11 cellular contexts compared by ENCODE assay signal in the genomic region with DNA sequence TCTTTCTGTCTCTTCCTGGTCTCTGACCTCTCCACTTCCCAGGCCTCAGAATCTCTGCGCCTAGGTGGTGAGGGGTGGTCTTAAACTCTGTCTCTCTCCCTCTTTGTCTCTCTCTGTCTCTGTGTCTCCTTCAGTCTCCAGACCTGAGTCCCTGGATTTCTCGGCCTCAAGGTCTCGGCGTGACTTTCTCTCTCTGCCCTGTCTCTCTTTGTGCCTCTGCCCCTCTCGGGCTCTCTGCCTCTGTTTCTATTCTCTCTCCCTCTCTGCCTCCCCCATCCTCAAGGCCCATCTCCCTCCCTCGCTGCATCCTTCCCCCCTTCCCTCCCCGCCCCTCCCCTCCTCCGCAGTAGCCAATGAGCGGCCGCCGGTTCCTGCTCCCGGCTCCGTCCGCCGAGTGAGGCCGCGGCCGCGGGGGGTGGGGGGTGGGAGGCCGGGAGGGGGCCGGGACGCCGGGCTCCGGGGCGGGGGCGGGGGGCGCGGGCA. TPM values are rescaled to one million over a fixed set of nuclear protein-coding genes. Genes with fewer than 3 reads are reported as not detected.
DNase-seq lines count a peak whose midpoint lies in the region; ATAC-seq and TF ChIP-seq lines count a peak whose summit lies in the region.
"Had no signal": no experiment of that assay in that cellular context is flagged by ENCODE, and none has a peak within 500 bp of the region (broad histone marks: within the 10 kb centered on the region; RNA-seq: fewer than 3 reads in every experiment).

A gene with protein sequence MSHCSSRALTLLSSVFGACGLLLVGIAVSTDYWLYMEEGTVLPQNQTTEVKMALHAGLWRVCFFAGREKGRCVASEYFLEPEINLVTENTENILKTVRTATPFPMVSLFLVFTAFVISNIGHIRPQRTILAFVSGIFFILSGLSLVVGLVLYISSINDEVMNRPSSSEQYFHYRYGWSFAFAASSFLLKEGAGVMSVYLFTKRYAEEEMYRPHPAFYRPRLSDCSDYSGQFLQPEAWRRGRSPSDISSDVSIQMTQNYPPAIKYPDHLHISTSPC (plus strand): TSS at position 346 of the 483 bp plus-strand sequence. CDS start 3,554 bp downstream, outside the sequence.

- H3K4me3 Mint-ChIP-seq in CD8-positive, alpha-beta memory T cell: peak within 1 kb of the TSS; percentile 27 to 67 (median 54)

- peak within 1 kb of the TSS; percentile 67 for H3K9ac ChIP-seq in SK-N-SH

- peak within 1 kb of the TSS; percentile 83 for H2AFZ ChIP-seq in SK-N-SH (ENCODE audit: low read depth)

- H3K9me3 ChIP-seq in CD8-positive, alpha-beta memory T cell (ENCODE audit: low read length): no peaks in the 10 kb centered on the region
- H3K9me3 ChIP-seq in SK-N-SH: no peaks in the 10 kb centered on the region
- H3K9me3 ChIP-seq: body of pancreas had no signal

- no peaks in the 10 kb centered on the region for H3K36me3 ChIP-seq in CD8-positive, alpha-beta memory T cell (ENCODE audit: insufficient read depth, low read length)
- peaks cover 0 to 3% of the 10 kb centered on the region in 2 experiments for H3K36me3 ChIP-seq in SK-N-SH (replicated peaks in 1 of 2; ENCODE audit: control insufficient read depth in 1 of 2, insufficient read depth in 2 of 2, low read length in 1 of 2)

- no peaks in the 10 kb centered on the region for H3K9me2 ChIP-seq in SK-N-SH

- no peak for TF ChIP-seq EP300 in SK-N-SH (IDR thresholded peaks at IDR 0.05; ENCODE audit: borderline replicate concordance in 1 of 2, low read depth in 1 of 2, low read length in 1 of 2)

- H3K27me3 Mint-ChIP-seq in CD8-positive, alpha-beta memory T cell: peaks cover 56 to 77% of the 10 kb centered on the region in 2 donors

- H3K27ac ChIP-seq in CD8-positive, alpha-beta memory T cell (ENCODE audit: low read depth, low read length): no peak within 1 kb of the TSS
- H3K27ac ChIP-seq in SK-N-SH (ENCODE audit: low read depth in 2 of 2, low read length in 1 of 2): peak within 1 kb of the TSS; percentile 29 to 77; a peak in 3 of 4 replicates
- H3K27ac ChIP-seq: body of pancreas had no signal

- H3F3A ChIP-seq in SK-N-SH (replicated peaks; ENCODE audit: insufficient read depth): peaks cover 7% of the 10 kb centered on the region

- H3K4me1 ChIP-seq in CD8-positive, alpha-beta memory T cell (ENCODE audit: insufficient read depth, low read length): peaks cover 18% of the 10 kb centered on the region
- H3K4me1 ChIP-seq in SK-N-SH (ENCODE audit: control insufficient read depth in 1 of 2, insufficient read depth in 2 of 2, low read depth in 1 of 2, low read length in 1 of 2): peaks cover 0 to 20% of the 10 kb centered on the region in 2 experiments; a peak in 1 of 4 replicates

- no peak for TF ChIP-seq RAD21 in SK-N-SH (IDR thresholded peaks at IDR 0.05; ENCODE audit: low read length)

- H3K27ac Mint-ChIP-seq in CD8-positive, alpha-beta memory T cell: peak within 1 kb of the TSS in 2 of 8 donors; percentile 35 to 91

- peaks cover 36% of the 10 kb centered on the region for H3K27me3 ChIP-seq in CD8-positive, alpha-beta memory T cell (ENCODE audit: insufficient read depth, low read length, poor library complexity, severe bottlenecking)
- H3K27me3 ChIP-seq in SK-N-SH (ENCODE audit: insufficient read depth): peaks cover 19% of the 10 kb centered on the region

- CTCF ChIA-PET in CD8-positive, alpha-beta memory T cell (lab: Charles Lee): no interaction called here
- CTCF ChIA-PET in SK-N-SH (lab: Yijun Ruan, JAX): interaction anchor here (0.6 to 3.2 kb wide), 3 partner anchors 25 to 121 kb away, joined by 3 to 47 read pairs (median 11); no protein-coding TSS in a partner anchor

- H3K9me3 Mint-ChIP-seq in CD8-positive, alpha-beta memory T cell: peaks cover 0 to 3% (median 0%) of the 10 kb centered on the region in 5 donors

- peaks cover 0 to 2% (median 0%) of the 10 kb centered on the region in 3 donors for H3K36me3 Mint-ChIP-seq in CD8-positive, alpha-beta memory T cell

- H3K4me2 ChIP-seq in SK-N-SH: peak within 1 kb of the TSS; percentile 96

- POLR2A ChIA-PET in CD8-positive, alpha-beta memory T cell (lab: Charles Lee): no interaction called here
- POLR2A ChIA-PET in SK-N-SH (lab: Yijun Ruan, JAX): no interaction called here

- H4K20me1 ChIP-seq in SK-N-SH (ENCODE audit: insufficient read depth): peaks cover 22% of the 10 kb centered on the region

- under 1% methylated on average over 23 of the region's 28 CpGs for WGBS in SK-N-SH (ENCODE audit: low lambda C conversion rate)

- no peak within 1 kb of the TSS for H3K4me3 ChIP-seq in CD8-positive, alpha-beta memory T cell (ENCODE audit: low read length)
- H3K4me3 ChIP-seq in SK-N-SH (ENCODE audit: low read depth in 2 of 2, low read length in 1 of 2) (peak within 1 kb of the TSS; percentile 82 to 98), fibroblast of pulmonary artery (replicated peaks; ENCODE audit: low read depth, low read length) (peak within 1 kb of the TSS; percentile 68)
- H3K4me3 ChIP-seq: body of pancreas had no signal

- ATAC-seq in GM21576 (IDR thresholded peaks at IDR 0.05; ENCODE audit: unreplicated experiment) (no peak), GM18868 (IDR thresholded peaks at IDR 0.05; ENCODE audit: unreplicated experiment) (no peak)
- ATAC-seq: left colon had no signal

- H3K4me1 Mint-ChIP-seq in CD8-positive, alpha-beta memory T cell: peaks cover 33 to 49% (median 36%) of the 10 kb centered on the region in 3 donors

- no peak for DNase-seq in CD8-positive, alpha-beta memory T cell
- peak; percentile 94 for DNase-seq in SK-N-SH
- peak; percentile 26 for DNase-seq in fibroblast of pulmonary artery (ENCODE audit: low read depth)
- DNase-seq in occipital lobe (lab: John Stamatoyannopoulos, UW): peak; percentile 64
- DNase-seq in AML-193 (lab: John Stamatoyannopoulos, UW): no peak
- DNase-seq in epidermal melanocyte (ENCODE audit: insufficient read length, low spot score): no peak
- DNase-seq: body of pancreas, left colon, NCI-H510A treated with DMSO at 0.1 percent for 48 hours had no signal

- TF ChIP-seq CTCF in SK-N-SH (IDR thresholded peaks at IDR 0.05) (no peak), fibroblast of pulmonary artery (IDR thresholded peaks at IDR 0.05; ENCODE audit: low read length, missing control alignments) (no peak)

- H3K79me2 ChIP-seq in SK-N-SH (ENCODE audit: insufficient read depth): peaks cover 16% of the 10 kb centered on the region

TF ChIP-seq in SK-N-SH, 30 proteins besides CTCF, POLR2A, EP300 and RAD21:
- TF ChIP-seq POLR2AphosphoS5 (IDR thresholded peaks at IDR 0.05; ENCODE audit: low read depth, low read length) (0 out of 2 replicates have a peak, but pooled peaks have one; percentile 16), CHD2 (IDR thresholded peaks at IDR 0.05; ENCODE audit: low read length, partially characterized antibody) (no peak), RFX5 (IDR thresholded peaks at IDR 0.05; ENCODE audit: low read length) (no peak), RCOR1 (IDR thresholded peaks at IDR 0.05; ENCODE audit: low read length) (no peak)
- TF ChIP-seq, protein P1, sequence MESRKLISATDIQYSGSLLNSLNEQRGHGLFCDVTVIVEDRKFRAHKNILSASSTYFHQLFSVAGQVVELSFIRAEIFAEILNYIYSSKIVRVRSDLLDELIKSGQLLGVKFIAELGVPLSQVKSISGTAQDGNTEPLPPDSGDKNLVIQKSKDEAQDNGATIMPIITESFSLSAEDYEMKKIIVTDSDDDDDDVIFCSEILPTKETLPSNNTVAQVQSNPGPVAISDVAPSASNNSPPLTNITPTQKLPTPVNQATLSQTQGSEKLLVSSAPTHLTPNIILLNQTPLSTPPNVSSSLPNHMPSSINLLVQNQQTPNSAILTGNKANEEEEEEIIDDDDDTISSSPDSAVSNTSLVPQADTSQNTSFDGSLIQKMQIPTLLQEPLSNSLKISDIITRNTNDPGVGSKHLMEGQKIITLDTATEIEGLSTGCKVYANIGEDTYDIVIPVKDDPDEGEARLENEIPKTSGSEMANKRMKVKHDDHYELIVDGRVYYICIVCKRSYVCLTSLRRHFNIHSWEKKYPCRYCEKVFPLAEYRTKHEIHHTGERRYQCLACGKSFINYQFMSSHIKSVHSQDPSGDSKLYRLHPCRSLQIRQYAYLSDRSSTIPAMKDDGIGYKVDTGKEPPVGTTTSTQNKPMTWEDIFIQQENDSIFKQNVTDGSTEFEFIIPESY (IDR thresholded peaks at IDR 0.05; ENCODE audit: borderline replicate concordance, low read depth): no peak

RNA-seq across cellular contexts. Expression of the gene that starts here (rescaled TPM):
- not detected for total RNA-seq in CD8-positive, alpha-beta memory T cell
- polyA plus RNA-seq in CD8-positive, alpha-beta memory T cell: not detected
- 25.7 and 30.7 TPM in 2 replicates for polyA plus RNA-seq in SK-N-SH (2012; rRNA removed)
- 18.5 and 29.5 TPM in 2 replicates for polyA plus RNA-seq in SK-N-SH (2012; cell fraction: cytosol; rRNA removed)
- polyA plus RNA-seq in SK-N-SH (2012; cell fraction: nucleus; rRNA removed): 34.0 and 43.1 TPM in 2 replicates
- 10.9 TPM for total RNA-seq in occipital lobe
- total RNA-seq: body of pancreas, left colon had no signal

Comparison
In these comparisons a context has a peak if more than half of its experiments do, and no peak if none do; other contexts are left out.
1. RNA of the gene that starts here (total RNA-seq): 10.9 TPM in occipital lobe (single experiment); not detected in CD8-positive, alpha-beta memory T cell; every median in the first group is over 10 times any median in the second.
2. RNA of the gene that starts here (polyA plus RNA-seq): 18.5 to 43.1 TPM in SK-N-SH; not detected in CD8-positive, alpha-beta memory T cell (single experiment); every median in the first group is over 10 times any median in the second.
3. DNase-seq: peak in SK-N-SH (single experiment), fibroblast of pulmonary artery (single experiment) and occipital lobe (single experiment); none in CD8-positive, alpha-beta memory T cell (0 of 5), AML-193 (0 of 2) and epidermal melanocyte (single experiment).